1 cellular context compared by ENCODE assay signal in genomic region chr11:35340715-35341114, GRCh38.
A peak's percentile ranks its signal among the peaks of the same experiment; 100 is the strongest.
TF ChIP-seq lines count a peak whose summit lies in the region.

No MANE protein-coding gene starts in this region.

TF ChIP-seq in HepG2, 621 proteins besides CTCF, POLR2A, EP300 and RAD21 (continued from another document and continues in another):
- peak; percentile 76 for TF ChIP-seq PATZ1 (CRISPR knock-in tag; IDR thresholded peaks at IDR 0.05)
- 0 out of 2 replicates have a peak, but pooled peaks have one; percentile 36 for TF ChIP-seq SOX13 (IDR thresholded peaks at IDR 0.05)
- TF ChIP-seq SOX13 (CRISPR knock-in tag; conservative IDR thresholded peaks at IDR 0.05 in 1 of 2, IDR thresholded peaks at IDR 0.05 in 1 of 2): peak in 1 of 2 experiments; percentile 80; a peak in 2 of 4 replicates
- TF ChIP-seq NR0B2 (CRISPR knock-in tag; IDR thresholded peaks at IDR 0.05): no peak
- TF ChIP-seq ZSCAN20 (CRISPR knock-in tag; IDR thresholded peaks at IDR 0.05; ENCODE audit: borderline replicate concordance): no peak
- no peak for TF ChIP-seq DNMT1 (CRISPR knock-in tag; IDR thresholded peaks at IDR 0.05)
- TF ChIP-seq DR1 (CRISPR knock-in tag; IDR thresholded peaks at IDR 0.05): no peak
- no peak for TF ChIP-seq ZNF567 (CRISPR knock-in tag; IDR thresholded peaks at IDR 0.05; ENCODE audit: borderline replicate concordance)
- TF ChIP-seq KLF16 (CRISPR knock-in tag; IDR thresholded peaks at IDR 0.05): peak in 1 of 2 experiments; percentile 69; a peak in 2 of 4 replicates
- TF ChIP-seq TBX2 (CRISPR knock-in tag; IDR thresholded peaks at IDR 0.05; ENCODE audit: borderline replicate concordance): no peak
- no peak for TF ChIP-seq KDM2A (CRISPR knock-in tag; IDR thresholded peaks at IDR 0.05; ENCODE audit: borderline replicate concordance, low read depth)
- TF ChIP-seq CENPBD1 (CRISPR knock-in tag; IDR thresholded peaks at IDR 0.05; ENCODE audit: borderline replicate concordance, low read depth): no peak
- TF ChIP-seq NFE2L1 (CRISPR knock-in tag; IDR thresholded peaks at IDR 0.05; ENCODE audit: borderline replicate concordance): no peak
- TF ChIP-seq ZMYM2 (CRISPR knock-in tag; IDR thresholded peaks at IDR 0.05): peak; percentile 88
- TF ChIP-seq ZNF709 (CRISPR knock-in tag; IDR thresholded peaks at IDR 0.05): no peak
- no peak for TF ChIP-seq ZNF598 (CRISPR knock-in tag; IDR thresholded peaks at IDR 0.05; ENCODE audit: borderline replicate concordance)
- TF ChIP-seq ZNF329 (CRISPR knock-in tag; IDR thresholded peaks at IDR 0.05; ENCODE audit: low read depth): no peak
- TF ChIP-seq PBX2 (CRISPR knock-in tag; IDR thresholded peaks at IDR 0.05): no peak
- peak; percentile 89 for TF ChIP-seq NR2F6 (IDR thresholded peaks at IDR 0.05)
- peak; percentile 90 for TF ChIP-seq NR2F6 (CRISPR knock-in tag; IDR thresholded peaks at IDR 0.05)
- TF ChIP-seq SIX1 (CRISPR knock-in tag; IDR thresholded peaks at IDR 0.05; ENCODE audit: borderline replicate concordance): peak; percentile 19; the same call in 1 of the 2 replicates
- TF ChIP-seq REPIN1 (CRISPR knock-in tag; IDR thresholded peaks at IDR 0.05; ENCODE audit: borderline replicate concordance, low read depth): no peak
- peak; percentile 73; the same call in 1 of the 2 replicates for TF ChIP-seq FOXJ3 (CRISPR knock-in tag; IDR thresholded peaks at IDR 0.05; ENCODE audit: borderline replicate concordance)
- no peak for TF ChIP-seq ZNF280B (CRISPR knock-in tag; IDR thresholded peaks at IDR 0.05; ENCODE audit: borderline replicate concordance)
- no peak for TF ChIP-seq PBX3 (CRISPR knock-in tag; IDR thresholded peaks at IDR 0.05; ENCODE audit: borderline replicate concordance)
- no peak for TF ChIP-seq ZNF550 (CRISPR knock-in tag; IDR thresholded peaks at IDR 0.05; ENCODE audit: borderline replicate concordance)
- no peak for TF ChIP-seq FOXC1 (CRISPR knock-in tag; IDR thresholded peaks at IDR 0.05; ENCODE audit: borderline replicate concordance)
- no peak for TF ChIP-seq ZNF841 (CRISPR knock-in tag; IDR thresholded peaks at IDR 0.05; ENCODE audit: borderline replicate concordance)
- peak; percentile 53; the same call in 1 of the 2 replicates for TF ChIP-seq ARID4A (CRISPR knock-in tag; IDR thresholded peaks at IDR 0.05; ENCODE audit: borderline replicate concordance)
- no peak for TF ChIP-seq TIGD3 (CRISPR knock-in tag; IDR thresholded peaks at IDR 0.05; ENCODE audit: borderline replicate concordance)
- no peak for TF ChIP-seq ZBTB1 (CRISPR knock-in tag; IDR thresholded peaks at IDR 0.05; ENCODE audit: borderline replicate concordance)
- no peak for TF ChIP-seq ZNF275 (CRISPR knock-in tag; IDR thresholded peaks at IDR 0.05; ENCODE audit: borderline replicate concordance)
- TF ChIP-seq ZNF614 (CRISPR knock-in tag; IDR thresholded peaks at IDR 0.05; ENCODE audit: borderline replicate concordance): no peak
- no peak for TF ChIP-seq ZNF724P (CRISPR knock-in tag; IDR thresholded peaks at IDR 0.05; ENCODE audit: borderline replicate concordance)
- no peak for TF ChIP-seq ZFP62 (CRISPR knock-in tag; IDR thresholded peaks at IDR 0.05)
- no peak for TF ChIP-seq POLR2AphosphoS2 (IDR thresholded peaks at IDR 0.05; ENCODE audit: low read depth, low read length)
- no peak for TF ChIP-seq SKI (IDR thresholded peaks at IDR 0.05; ENCODE audit: partially characterized antibody)
- TF ChIP-seq SIN3A (IDR thresholded peaks at IDR 0.05; ENCODE audit: borderline replicate concordance, low read depth, low read length): no peak
- no peak for TF ChIP-seq ZNF576 (CRISPR knock-in tag; IDR thresholded peaks at IDR 0.05)
- no peak for TF ChIP-seq ZNF629 (CRISPR knock-in tag; conservative IDR thresholded peaks at IDR 0.05)
- no peak for TF ChIP-seq ZNF784 (CRISPR knock-in tag; IDR thresholded peaks at IDR 0.05; ENCODE audit: borderline replicate concordance)
- TF ChIP-seq HOXA5 (CRISPR knock-in tag; IDR thresholded peaks at IDR 0.05): peak; percentile 58; the same call in 1 of the 2 replicates
- no peak for TF ChIP-seq TFE3 (CRISPR knock-in tag; IDR thresholded peaks at IDR 0.05)
- peak; percentile 66; the same call in 1 of the 2 replicates for TF ChIP-seq MEF2D (CRISPR knock-in tag; IDR thresholded peaks at IDR 0.05)
- TF ChIP-seq SNAPC5 (CRISPR knock-in tag; IDR thresholded peaks at IDR 0.05; ENCODE audit: borderline replicate concordance): no peak
- TF ChIP-seq HNF4G (IDR thresholded peaks at IDR 0.05; ENCODE audit: borderline replicate concordance, low read depth, low read length): peak; percentile 50; the same call in 1 of the 2 replicates
- TF ChIP-seq HNF4G (CRISPR knock-in tag; IDR thresholded peaks at IDR 0.05; ENCODE audit: borderline replicate concordance, low read depth): peak; percentile 78; the same call in 1 of the 2 replicates
- no peak for TF ChIP-seq PAWR (CRISPR knock-in tag; IDR thresholded peaks at IDR 0.05; ENCODE audit: borderline replicate concordance)
- TF ChIP-seq GABPB1 (CRISPR knock-in tag; IDR thresholded peaks at IDR 0.05): no peak
